ENCODE assay signal across 12 cellular contexts in genomic region chr20:20497242-20497985, GRCh38.
DNase-seq lines count a peak whose midpoint lies in the region; ATAC-seq, FAIRE-seq and TF ChIP-seq lines count a peak whose summit lies in the region.
"Had no signal": no experiment of that assay in that cellular context is flagged by ENCODE, and none has a peak within 500 bp of the region (broad histone marks: within the 10 kb centered on the region; RNA-seq: fewer than 3 reads in every experiment).

No MANE protein-coding gene starts in this region.

- no peaks in the 10 kb centered on the region for H3K79me2 ChIP-seq in GM12878 (ENCODE audit: control insufficient read depth, insufficient read depth, low read length)

- no peaks in the 10 kb centered on the region for H3K27me3 ChIP-seq in GM12878 (replicated peaks in 1 of 2; ENCODE audit: control insufficient read depth in 2 of 2, insufficient read depth in 2 of 2, low read length in 1 of 2)
- H3K27me3 ChIP-seq: gastroesophageal sphincter had no signal

- TF ChIP-seq RAD21 in GM12878 (IDR thresholded peaks at IDR 0.05; ENCODE audit: insufficient read depth, low read depth, low read length), result no peak; the same call in 1 of the 2 replicates

- 0 out of 2 replicates have a peak overlapping the region, but pooled peaks have one; percentile 14 for H3K4me2 ChIP-seq in GM12878 (ENCODE audit: control insufficient read depth, insufficient read depth)

- CTCF ChIA-PET in GM12878 (lab: Yijun Ruan, JAX), result interaction anchor here (0.9 to 1.6 kb wide), 5 partner anchors 9 to 63 kb away, joined by 3 to 5 read pairs (median 4); no protein-coding TSS in a partner anchor

- TF ChIP-seq EP300 in GM12878 (IDR thresholded peaks at IDR 0.05; ENCODE audit: borderline replicate concordance in 1 of 2, control insufficient read depth in 1 of 2, low read depth in 2 of 2, low read length in 2 of 2), result no peak

- no peaks in the 10 kb centered on the region for H3K9me3 ChIP-seq in GM12878 (replicated peaks; ENCODE audit: control insufficient read depth, insufficient read depth, low read length)
- H3K9me3 ChIP-seq: gastroesophageal sphincter had no signal

- POLR2A ChIA-PET in GM12878 (lab: Charles Lee), result interaction anchor here (0.8 to 1.6 kb wide), 3 partner anchors 8 to 48 kb away, joined by 3 to 5 read pairs (median 3); no protein-coding TSS in a partner anchor

- peaks cover under 1 to 8% of the 10 kb centered on the region in 2 experiments for H3K36me3 ChIP-seq in GM12878 (ENCODE audit: control insufficient read depth in 2 of 2, insufficient read depth in 2 of 2, low read length in 1 of 2)

- H3K9ac ChIP-seq in GM12878 (ENCODE audit: control insufficient read depth, insufficient read depth, low read length), result no peak overlapping the region

- TF ChIP-seq POLR2A in GM12892 (IDR thresholded peaks at IDR 0.05; ENCODE audit: low read depth, low read length), result no peak
- no peak for TF ChIP-seq POLR2A in GM12878 (IDR thresholded peaks at IDR 0.05; ENCODE audit: low read depth, low read length)

- no peak for TF ChIP-seq CTCF in GM12878 (IDR thresholded peaks at IDR 0.05 in 2 of 3, conservative IDR thresholded peaks at IDR 0.05 in 1 of 3; ENCODE audit: control insufficient read depth in 2 of 3, extremely low read depth in 1 of 3, insufficient read depth in 1 of 3, low read depth in 3 of 3, low read length in 3 of 3)

- intact Hi-C loops in GM12878 (cut with micrococcal nuclease; ENCODE audit: unreplicated experiment) (no loop called here), sciatic nerve (cut with DNase I) (no loop called here)

- in situ Hi-C loops in GM12878 (cut with MboI), result no loop called here

- H4K20me1 ChIP-seq in GM12878 (ENCODE audit: control insufficient read depth, insufficient read depth), result no peaks in the 10 kb centered on the region

- H3K4me3 ChIP-seq in GM12878, result no peak overlapping the region
- H3K4me3 ChIP-seq: gastroesophageal sphincter had no signal

- RAD21 ChIA-PET in GM12878 (lab: Charles Lee; ENCODE audit: unreplicated experiment), result interaction anchor here (1.2 to 1.6 kb wide), 3 partner anchors 15 to 106 kb away, joined by 3 to 4 read pairs (median 3); no protein-coding TSS in a partner anchor

- SMC1A ChIA-PET in GM12878 (lab: Charles Lee; ENCODE audit: uncharacterized antibody, unreplicated experiment), result interaction anchor here (1.0 to 3.7 kb wide), 9 partner anchors 8 to 72 kb away, joined by 3 to 16 read pairs (median 5); no protein-coding TSS in a partner anchor

- FAIRE-seq in GM12892 (lab: Jason Lieb, UNC) (peak; percentile 24), GM12878 (lab: Jason Lieb, UNC) (peak; percentile 87)
- FAIRE-seq: bronchial epithelial cell had no signal

- WGBS in GM12878 (ENCODE audit: insufficient coverage, insufficient replicate concordance, low lambda C conversion rate, missing lambda C conversion rate), result 34% methylated on average over 8 of the region's 8 CpGs

- DNase-seq in GM12892 (ENCODE audit: insufficient read length), result no peak
- DNase-seq in GM12878 (ENCODE audit: low read depth, low spot score), result no peak
- no peak for DNase-seq in stimulated activated naive CD4-positive, alpha-beta T cell treated with Interleukin-2 at 50 U/mL for 16 hours (lab: John Stamatoyannopoulos, UW)
- no peak for DNase-seq in sciatic nerve (ENCODE audit: low spot score)
- no peak for DNase-seq in AG08395 (ENCODE audit: low spot score)
- DNase-seq: KBM-7, NCI-H2029 had no signal

- peaks cover 20% of the 10 kb centered on the region for H3K4me1 ChIP-seq in GM12878 (ENCODE audit: control insufficient read depth, insufficient read depth, low read length)

- ATAC-seq in GM18858 (IDR thresholded peaks at IDR 0.05; ENCODE audit: unreplicated experiment) (peak; percentile 69), HG02885 (IDR thresholded peaks at IDR 0.05; ENCODE audit: poor library complexity, unreplicated experiment) (peak; percentile 78), GM12878 (peak; percentile 85), sciatic nerve (no peak)
- ATAC-seq: gastroesophageal sphincter, HCT116 had no signal

- no TSS peak for BruUV-seq in GM12878 (replicated peaks; lab: Mats Ljungman, UMichigan)

- no peak overlapping the region; the same call in 1 of the 2 replicates for H2AFZ ChIP-seq in GM12878 (ENCODE audit: control insufficient read depth, low read depth, low read length)

- H3K27ac ChIP-seq in GM12878 (ENCODE audit: control insufficient read depth, insufficient read depth), result no peak overlapping the region; the same call in 1 of the 2 replicates

TF ChIP-seq in GM12878, 131 proteins besides CTCF, POLR2A, EP300 and RAD21:
- no peak for TF ChIP-seq TCF12 (IDR thresholded peaks at IDR 0.05; ENCODE audit: low read depth, low read length)
- TF ChIP-seq JUNB (IDR thresholded peaks at IDR 0.05), result peak; percentile 40; the same call in 1 of the 2 replicates
